In genomic region chr7:30253796-30254165, GRCh38 we compare ENCODE assay signal across 23 cellular contexts. TPM values are rescaled to one million over a fixed set of nuclear protein-coding genes. Genes with fewer than 3 reads are reported as not detected.
A peak's percentile ranks its signal among the peaks of the same experiment; 100 is the strongest.
DNase-seq lines count a peak whose midpoint lies in the region; ATAC-seq and TF ChIP-seq lines count a peak whose summit lies in the region.
"Had no signal": no experiment of that assay in that cellular context is flagged by ENCODE, and none has a peak within 500 bp of the region (broad histone marks: within the 10 kb centered on the region; RNA-seq: fewer than 3 reads in every experiment).

No MANE protein-coding gene starts in this region.

- no peaks in the 10 kb centered on the region for H3K36me3 ChIP-seq in right lobe of liver
- H3K36me3 ChIP-seq: BLaER1, neutrophil, prostate gland, thoracic aorta had no signal

- TF ChIP-seq POLR2A in right lobe of liver (IDR thresholded peaks at IDR 0.05) (no peak), erythroblast (IDR thresholded peaks at IDR 0.05; ENCODE audit: low read length) (no peak)

- no peaks in the 10 kb centered on the region for H3K27me3 Mint-ChIP-seq in activated T-helper 17 cell treated with anti-CD3 and anti-CD28 coated beads, Interleukin-2, amount 50 U/mL, for 72 hours
- H3K27me3 Mint-ChIP-seq: naive B cell had no signal

- no peaks in the 10 kb centered on the region for H3K9me3 ChIP-seq in right lobe of liver
- H3K9me3 ChIP-seq: neutrophil, prostate gland, SK-N-SH, thoracic aorta had no signal

- ATAC-seq in activated T-helper 17 cell treated with anti-CD3 and anti-CD28 coated beads, Interleukin-2, amount 50 U/mL, for 72 hours (replicated peaks), result no peak
- ATAC-seq in right lobe of liver (peak in 1 of 4 donors; percentile 1), GM19351 (IDR thresholded peaks at IDR 0.05; ENCODE audit: unreplicated experiment) (no peak)
- ATAC-seq: activated CD4-positive, CD25-positive, alpha-beta regulatory T cell treated with anti-CD3 and anti-CD28 coated beads, Interleukin-2, amount 50 U/mL, for 24 hours; PC-3; stimulated activated naive CD8-positive, alpha-beta T cell treated with anti-CD3 and anti-CD28 coated beads, Interleukin-15, Interleukin-2, amounts not matched to agents 100 U/mL and 50 U/mL, for 24 hours had no signal

- in situ Hi-C loops in ACHN (cut with HindIII; ENCODE audit: low pct_ligation_motif_present, low pct_unique_long_range_greater_than_20kb, low sequenced_read_pairs), result no loop called here

- TF ChIP-seq CTCF in right lobe of liver (IDR thresholded peaks at IDR 0.05), result no peak

- H3K4me1 Mint-ChIP-seq in activated T-helper 17 cell treated with anti-CD3 and anti-CD28 coated beads, Interleukin-2, amount 50 U/mL, for 72 hours, result peaks cover 16% of the 10 kb centered on the region
- H3K4me1 Mint-ChIP-seq: H9, naive B cell had no signal

- no peaks in the 10 kb centered on the region for H3K9me3 Mint-ChIP-seq in activated T-helper 17 cell treated with anti-CD3 and anti-CD28 coated beads, Interleukin-2, amount 50 U/mL, for 72 hours
- H3K9me3 Mint-ChIP-seq: H9; naive B cell; T-helper 1 cell treated with Interleukin-12 subunit alpha and Interleukin-12 subunit beta and Interleukin-4 antibody, amounts not matched to agents 30 μg/mL and 1 μg/mL, for 36 hours had no signal

- H3K4me1 ChIP-seq in right lobe of liver, result peaks cover 0 to 49% (median 14%) of the 10 kb centered on the region in 4 donors
- H3K4me1 ChIP-seq: BLaER1, prostate gland had no signal

- H3K4me3 ChIP-seq in right lobe of liver, result no peak overlapping the region
- H3K4me3 ChIP-seq: BLaER1, prostate gland, thoracic aorta had no signal

- DNase-seq in ACHN (peak; percentile 37), right lobe of liver (no peak), renal cortical epithelial cell (ENCODE audit: low read depth) (peak; percentile 61), superior temporal gyrus (ENCODE audit: extremely low spot score) (no peak), erythroblast (lab: John Stamatoyannopoulos, UW) (no peak)
- DNase-seq in effector CD8-positive, alpha-beta T cell (lab: John Stamatoyannopoulos, UW), result no peak
- DNase-seq: activated CD4-positive, alpha-beta T cell treated with anti-CD3 and anti-CD28 coated beads, Interleukin-2, amount 50 U/mL, for 4 hours; activated naive CD4-positive, alpha-beta T cell treated with Interleukin-2 at 50 U/mL for 16 hours; H9; KG1; naive B cell; NCI-H187 treated with DMSO at 0.1 percent for 48 hours; SK-N-SH; stimulated activated naive CD8-positive, alpha-beta T cell treated with anti-CD3 and anti-CD28 coated beads, Interleukin-15, Interleukin-2, amounts not matched to agents 100 U/mL and 50 U/mL, for 24 hours had no signal

- H3K4me3 Mint-ChIP-seq in activated T-helper 17 cell treated with anti-CD3 and anti-CD28 coated beads, Interleukin-2, amount 50 U/mL, for 72 hours, result no peak overlapping the region
- H3K4me3 Mint-ChIP-seq: H9; naive B cell; T-helper 1 cell treated with Interleukin-12 subunit alpha and Interleukin-12 subunit beta and Interleukin-4 antibody, amounts not matched to agents 30 μg/mL and 1 μg/mL, for 36 hours had no signal

- no peaks in the 10 kb centered on the region for H3K36me3 Mint-ChIP-seq in activated T-helper 17 cell treated with anti-CD3 and anti-CD28 coated beads, Interleukin-2, amount 50 U/mL, for 72 hours (ENCODE audit: low read depth)

- intact Hi-C loops in right lobe of liver (cut with DNase I), result no loop called here

- no peaks in the 10 kb centered on the region for H3K27me3 ChIP-seq in right lobe of liver
- H3K27me3 ChIP-seq: BLaER1, neutrophil had no signal

- 30% methylated on average over 3 of the region's 3 CpGs for WGBS in right lobe of liver (ENCODE audit: insufficient coverage, low coverage, low lambda C conversion rate, missing lambda C conversion rate)

- peak overlapping the region in 2 of 3 donors; percentile 72 to 92 for H3K27ac ChIP-seq in right lobe of liver
- H3K27ac ChIP-seq: BLaER1, neutrophil, prostate gland, thoracic aorta had no signal

- H3K27ac Mint-ChIP-seq in activated T-helper 17 cell treated with anti-CD3 and anti-CD28 coated beads, Interleukin-2, amount 50 U/mL, for 72 hours, result peak overlapping the region; percentile 14
- H3K27ac Mint-ChIP-seq: H9; T-helper 1 cell treated with Interleukin-12 subunit alpha and Interleukin-12 subunit beta and Interleukin-4 antibody, amounts not matched to agents 30 μg/mL and 1 μg/mL, for 36 hours had no signal

RNA-seq across cellular contexts. Expression of gene ZNRF2, which starts 30.6 kb away (rescaled TPM):
- total RNA-seq in activated T-helper 17 cell treated with anti-CD3 and anti-CD28 coated beads, Interleukin-2, amount 50 U/mL, for 72 hours, result 1 to 10 TPM; 6.7 to 9.8 TPM
- total RNA-seq in right lobe of liver, result 10 to 100 TPM; 17.1 to 24.0 (median 18.7) TPM
- total RNA-seq in renal cortical epithelial cell, result 18.9 and 39.4 TPM in 2 replicates

Comparison
In these comparisons a context has a peak if more than half of its experiments do, and no peak if none do; other contexts are left out.
1. DNase-seq: peak in ACHN (single experiment) and renal cortical epithelial cell (single experiment); none in right lobe of liver (0 of 3), superior temporal gyrus (single experiment), erythroblast (0 of 2) and effector CD8-positive, alpha-beta T cell (single experiment).